In genomic region chr17:44324571-44325275, GRCh38 we compare ENCODE assay signal across 8 cellular contexts. TPM values are rescaled to one million over a fixed set of nuclear protein-coding genes. Genes with fewer than 3 reads are reported as not detected.
DNase-seq lines count a peak whose midpoint lies in the region; ATAC-seq and TF ChIP-seq lines count a peak whose summit lies in the region.

TSS of gene SLC25A39 (minus strand) at chr17:44324823. CDS start at chr17:44323562, 1,261 bp downstream.

- H3K36me3 ChIP-seq in RWPE2 (ENCODE audit: low read depth) = peaks cover 27% of the 10 kb centered on the region

- no peaks in the 10 kb centered on the region for H3K9me3 ChIP-seq in RWPE2 (ENCODE audit: severe bottlenecking)

- no peaks in the 10 kb centered on the region for H3K27me3 ChIP-seq in RWPE2 (ENCODE audit: insufficient read depth, poor library complexity, severe bottlenecking)

- ATAC-seq in RWPE2 (ENCODE audit: low read depth) = peak; percentile 65

- peaks cover under 1% of the 10 kb centered on the region for H3K36me3 Mint-ChIP-seq in nephron (ENCODE audit: low read depth)
- peaks cover 9% of the 10 kb centered on the region for H3K36me3 Mint-ChIP-seq in stimulated activated naive CD8-positive, alpha-beta T cell treated with anti-CD3 and anti-CD28 coated beads, Interleukin-15, Interleukin-2, amounts not matched to agents 100 ng/mL and 50 ng/mL, for 24 hours (ENCODE audit: low read depth)

- H3K27ac ChIP-seq in RWPE2 (ENCODE audit: poor library complexity, severe bottlenecking) = peak within 1 kb of the TSS; percentile 83

- H3K4me1 ChIP-seq in RWPE2 (ENCODE audit: insufficient read depth, poor library complexity, severe bottlenecking) = no peaks in the 10 kb centered on the region

- DNase-seq in EL = peak; percentile 92
- peak; percentile 79 for DNase-seq in H4 (ENCODE audit: low spot score)
- DNase-seq in LoVo (ENCODE audit: low spot score) = peak; percentile 96
- DNase-seq in RWPE2 (ENCODE audit: low spot score) = peak; percentile 92
- peak; percentile 96 for DNase-seq in activated effector memory CD4-positive, alpha-beta T cell treated with Interleukin-2 at 50 U/mL for 16 hours
- peak; percentile 95 for DNase-seq in fibroblast of pulmonary artery (ENCODE audit: low read depth)

- H3K4me3 ChIP-seq in RWPE2 (ENCODE audit: severe bottlenecking) (peak within 1 kb of the TSS; percentile 88), fibroblast of pulmonary artery (replicated peaks; ENCODE audit: low read depth, low read length) (peak within 1 kb of the TSS; percentile 80)

- peak within 1 kb of the TSS; percentile 35 to 90 (median 58) for H3K27ac Mint-ChIP-seq in nephron
- H3K27ac Mint-ChIP-seq in stimulated activated naive CD8-positive, alpha-beta T cell treated with anti-CD3 and anti-CD28 coated beads, Interleukin-15, Interleukin-2, amounts not matched to agents 100 ng/mL and 50 ng/mL, for 24 hours = peak within 1 kb of the TSS; percentile 94

- H3K9me3 Mint-ChIP-seq in nephron = no peaks in the 10 kb centered on the region
- no peaks in the 10 kb centered on the region for H3K9me3 Mint-ChIP-seq in stimulated activated naive CD8-positive, alpha-beta T cell treated with anti-CD3 and anti-CD28 coated beads, Interleukin-15, Interleukin-2, amounts not matched to agents 100 ng/mL and 50 ng/mL, for 24 hours

- peaks cover 9% of the 10 kb centered on the region for H3K4me1 Mint-ChIP-seq in nephron
- peaks cover 36% of the 10 kb centered on the region for H3K4me1 Mint-ChIP-seq in stimulated activated naive CD8-positive, alpha-beta T cell treated with anti-CD3 and anti-CD28 coated beads, Interleukin-15, Interleukin-2, amounts not matched to agents 100 ng/mL and 50 ng/mL, for 24 hours (ENCODE audit: low read depth)

- no peak for TF ChIP-seq CTCF in RWPE2 (IDR thresholded peaks at IDR 0.05; ENCODE audit: poor library complexity, severe bottlenecking)
- TF ChIP-seq CTCF in fibroblast of pulmonary artery (IDR thresholded peaks at IDR 0.05; ENCODE audit: low read length, missing control alignments) = no peak
- no peak for TF ChIP-seq CTCF in nephron (IDR thresholded peaks at IDR 0.05; ENCODE audit: unreplicated experiment in 3 of 3)

- H3K27me3 Mint-ChIP-seq in nephron (ENCODE audit: low read depth) = peaks cover 15% of the 10 kb centered on the region
- H3K27me3 Mint-ChIP-seq in stimulated activated naive CD8-positive, alpha-beta T cell treated with anti-CD3 and anti-CD28 coated beads, Interleukin-15, Interleukin-2, amounts not matched to agents 100 ng/mL and 50 ng/mL, for 24 hours = no peaks in the 10 kb centered on the region

- H3K4me3 Mint-ChIP-seq in nephron = peak within 1 kb of the TSS; percentile 88 to 92 (median 92)
- H3K4me3 Mint-ChIP-seq in stimulated activated naive CD8-positive, alpha-beta T cell treated with anti-CD3 and anti-CD28 coated beads, Interleukin-15, Interleukin-2, amounts not matched to agents 100 ng/mL and 50 ng/mL, for 24 hours = peak within 1 kb of the TSS; percentile 87

RNA-seq across cellular contexts. Expression of gene SLC25A39, which starts in this region (rescaled TPM):
- 90.3 and 108 TPM in 2 replicates for total RNA-seq in H4 (2014; rRNA removed; shearing (Covaris generic))

Comparison
In these comparisons a context has a peak if more than half of its experiments do, and no peak if none do; other contexts are left out.
1. Peak in every context shown above with its lines: DNase-seq, ATAC-seq, H3K4me3 ChIP-seq and H3K27ac ChIP-seq.